9 cellular contexts compared by ENCODE assay signal in the genomic region with DNA sequence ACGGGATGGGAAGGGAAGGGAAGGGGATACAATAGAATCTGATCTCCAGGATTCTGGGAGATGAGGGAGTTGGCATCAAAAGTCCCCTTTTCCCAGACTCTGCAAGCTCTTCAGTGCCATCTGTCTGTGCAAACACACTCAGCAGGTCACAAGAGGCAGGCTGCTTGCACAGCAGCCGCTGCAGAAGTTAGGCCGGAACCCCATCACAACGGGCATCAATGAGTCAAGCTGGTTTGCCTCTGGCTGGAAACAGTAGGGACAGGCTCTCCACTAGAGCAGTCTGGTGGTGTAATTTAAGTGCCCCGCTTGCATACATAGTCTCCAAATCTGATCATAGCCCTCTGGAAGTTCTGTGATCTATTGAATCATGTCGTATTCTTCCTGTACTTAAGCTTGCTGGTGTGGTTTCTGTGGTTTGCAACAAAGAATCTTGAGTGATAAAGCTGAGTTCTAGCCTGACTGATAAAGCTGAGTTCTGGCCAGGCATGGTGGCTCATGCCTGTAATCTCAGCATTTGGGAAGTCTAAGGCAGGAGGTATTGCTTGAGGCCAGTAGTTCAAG. TPM values are rescaled to one million over a fixed set of nuclear protein-coding genes. Genes with fewer than 3 reads are reported as not detected.
A peak's percentile ranks its signal among the peaks of the same experiment; 100 is the strongest.
DNase-seq lines count a peak whose midpoint lies in the region; ATAC-seq and TF ChIP-seq lines count a peak whose summit lies in the region.
"Had no signal": no experiment of that assay in that cellular context is flagged by ENCODE, and none has a peak within 500 bp of the region (broad histone marks: within the 10 kb centered on the region; RNA-seq: fewer than 3 reads in every experiment).

No MANE protein-coding gene starts in this region.

- ATAC-seq in stimulated activated naive B cell treated with anti-CD40 and anti-IgM and Interleukin-4, amounts not matched to agents 10 μg/mL and 1 μg/mL and 100 μg/mL, for 72 hours (replicated peaks) = peak; percentile 62 to 76

- no peaks in the 10 kb centered on the region for H3K36me3 ChIP-seq in esophagus muscularis mucosa

- TF ChIP-seq CTCF in AG10803 (conservative IDR thresholded peaks at IDR 0.05; ENCODE audit: low read length) = peak; percentile 46
- TF ChIP-seq CTCF in esophagus muscularis mucosa (IDR thresholded peaks at IDR 0.05) = no peak

- H3K4me3 ChIP-seq in AG10803 (ENCODE audit: low read length) (no peak overlapping the region), esophagus muscularis mucosa (no peak overlapping the region)

- TF ChIP-seq EP300 in esophagus muscularis mucosa (IDR thresholded peaks at IDR 0.05) = no peak

- peak overlapping the region; percentile 82 for H3K27ac Mint-ChIP-seq in activated T-helper 2 cell treated with anti-CD3 and anti-CD28 coated beads, Interferon-gamma antibody, Interleukin-2, Interleukin-4, amounts not matched to agents 10 μg/mL and 5 μg/mL and 100 μg/mL, durations not matched to agents 14 hours and 24 hours and 36 hours
- H3K27ac Mint-ChIP-seq in stimulated activated naive B cell treated with anti-CD40 and anti-IgM and Interleukin-4, amounts not matched to agents 10 μg/mL and 1 μg/mL and 100 μg/mL, for 72 hours = no peak overlapping the region
- H3K27ac Mint-ChIP-seq: memory B cell had no signal

- 39% methylated on average over 6 of the region's 6 CpGs for WGBS in esophagus muscularis mucosa

- H3K36me3 Mint-ChIP-seq in activated T-helper 2 cell treated with anti-CD3 and anti-CD28 coated beads, Interferon-gamma antibody, Interleukin-2, Interleukin-4, amounts not matched to agents 10 μg/mL and 5 μg/mL and 100 μg/mL, durations not matched to agents 14 hours and 24 hours and 36 hours (ENCODE audit: low read depth) = peaks cover 14% of the 10 kb centered on the region
- peaks cover 0 to 4% of the 10 kb centered on the region in 2 donors for H3K36me3 Mint-ChIP-seq in stimulated activated naive B cell treated with anti-CD40 and anti-IgM and Interleukin-4, amounts not matched to agents 10 μg/mL and 1 μg/mL and 100 μg/mL, for 72 hours

- H3K27ac ChIP-seq in esophagus muscularis mucosa (replicated peaks in 1 of 4) = no peak overlapping the region

- intact Hi-C loops in activated T-helper 2 cell treated with anti-CD3 and anti-CD28 coated beads, Interferon-gamma antibody, Interleukin-2, Interleukin-4, amounts not matched to agents 10 μg/mL and 5 μg/mL and 100 μg/mL, durations not matched to agents 14 hours and 24 hours and 36 hours (cut with micrococcal nuclease) = loop anchor here (1.0 to 10.0 kb wide), 5 partner anchors 68 to 575 kb away; no protein-coding TSS in a partner anchor
- intact Hi-C loops in esophagus muscularis mucosa (cut with DNase I) = loop anchor here (5.0 kb wide), 1 partner anchor 283 kb away; no protein-coding TSS in a partner anchor

- H3K9me3 ChIP-seq in esophagus muscularis mucosa = peaks cover 0 to 7% (median 0%) of the 10 kb centered on the region in 4 donors

- peaks cover 46% of the 10 kb centered on the region for H3K4me1 Mint-ChIP-seq in activated T-helper 2 cell treated with anti-CD3 and anti-CD28 coated beads, Interferon-gamma antibody, Interleukin-2, Interleukin-4, amounts not matched to agents 10 μg/mL and 5 μg/mL and 100 μg/mL, durations not matched to agents 14 hours and 24 hours and 36 hours (ENCODE audit: low read depth)
- peaks cover 26 to 43% of the 10 kb centered on the region in 2 donors for H3K4me1 Mint-ChIP-seq in stimulated activated naive B cell treated with anti-CD40 and anti-IgM and Interleukin-4, amounts not matched to agents 10 μg/mL and 1 μg/mL and 100 μg/mL, for 72 hours

- no peaks in the 10 kb centered on the region for H3K27me3 Mint-ChIP-seq in activated T-helper 2 cell treated with anti-CD3 and anti-CD28 coated beads, Interferon-gamma antibody, Interleukin-2, Interleukin-4, amounts not matched to agents 10 μg/mL and 5 μg/mL and 100 μg/mL, durations not matched to agents 14 hours and 24 hours and 36 hours (ENCODE audit: low read depth)
- no peaks in the 10 kb centered on the region for H3K27me3 Mint-ChIP-seq in stimulated activated naive B cell treated with anti-CD40 and anti-IgM and Interleukin-4, amounts not matched to agents 10 μg/mL and 1 μg/mL and 100 μg/mL, for 72 hours

- TF ChIP-seq POLR2A in esophagus muscularis mucosa (IDR thresholded peaks at IDR 0.05; ENCODE audit: low read depth) = no peak

- peak; percentile 92 for DNase-seq in AG10803 (ENCODE audit: low read depth)
- DNase-seq in HK-2 (ENCODE audit: unreplicated experiment) = peak; percentile 20
- peak; percentile 85 to 90 for DNase-seq in SHP77 (lab: John Stamatoyannopoulos, UW)
- peak; percentile 67 for DNase-seq in activated T-helper 2 cell treated with anti-CD3 and anti-CD28 coated beads, Interferon-gamma antibody, Interleukin-2, Interleukin-4, amounts not matched to agents 10 μg/mL and 5 μg/mL and 100 μg/mL, durations not matched to agents 14 hours and 24 hours and 36 hours (ENCODE audit: low spot score)
- DNase-seq in kidney tubule cell (ENCODE audit: low spot score) = peak; percentile 52
- peak; percentile 32 for DNase-seq in stimulated activated naive B cell treated with anti-CD40 and anti-IgM and Interleukin-4, amounts not matched to agents 10 μg/mL and 1 μg/mL and 100 μg/mL, for 72 hours
- DNase-seq in NCI-H82 (lab: John Stamatoyannopoulos, UW) = no peak
- no peak for DNase-seq in esophagus muscularis mucosa (ENCODE audit: extremely low spot score)

- peak overlapping the region; percentile 39 for H3K4me3 Mint-ChIP-seq in activated T-helper 2 cell treated with anti-CD3 and anti-CD28 coated beads, Interferon-gamma antibody, Interleukin-2, Interleukin-4, amounts not matched to agents 10 μg/mL and 5 μg/mL and 100 μg/mL, durations not matched to agents 14 hours and 24 hours and 36 hours (ENCODE audit: low read depth)
- H3K4me3 Mint-ChIP-seq in stimulated activated naive B cell treated with anti-CD40 and anti-IgM and Interleukin-4, amounts not matched to agents 10 μg/mL and 1 μg/mL and 100 μg/mL, for 72 hours = no peak overlapping the region
- H3K4me3 Mint-ChIP-seq: memory B cell had no signal

- H3K27me3 ChIP-seq in esophagus muscularis mucosa = no peaks in the 10 kb centered on the region

- no peaks in the 10 kb centered on the region for H3K4me1 ChIP-seq in esophagus muscularis mucosa

- H3K9me3 Mint-ChIP-seq in activated T-helper 2 cell treated with anti-CD3 and anti-CD28 coated beads, Interferon-gamma antibody, Interleukin-2, Interleukin-4, amounts not matched to agents 10 μg/mL and 5 μg/mL and 100 μg/mL, durations not matched to agents 14 hours and 24 hours and 36 hours = peaks cover 14% of the 10 kb centered on the region
- peaks cover 0 to 4% of the 10 kb centered on the region in 2 donors for H3K9me3 Mint-ChIP-seq in stimulated activated naive B cell treated with anti-CD40 and anti-IgM and Interleukin-4, amounts not matched to agents 10 μg/mL and 1 μg/mL and 100 μg/mL, for 72 hours

RNA-seq across cellular contexts. Expression of a gene that starts 33.7 kb away (rescaled TPM):
- 13.5 and 17.3 TPM in 2 replicates for total RNA-seq in activated T-helper 2 cell treated with anti-CD3 and anti-CD28 coated beads, Interferon-gamma antibody, Interleukin-2, Interleukin-4, amounts not matched to agents 10 μg/mL and 5 μg/mL and 100 μg/mL, durations not matched to agents 14 hours and 24 hours and 36 hours
- 1 to 10 TPM; 2.5 to 7.1 (median 3.7) TPM for total RNA-seq in esophagus muscularis mucosa

Comparison
In these comparisons a context has a peak if more than half of its experiments do, and no peak if none do; other contexts are left out.
1. DNase-seq: peak in AG10803 (single experiment), HK-2 (single experiment), SHP77 (2 of 2), activated T-helper 2 cell treated with anti-CD3 and anti-CD28 coated beads, Interferon-gamma antibody, Interleukin-2, Interleukin-4, amounts not matched to agents 10 μg/mL and 5 μg/mL and 100 μg/mL, durations not matched to agents 14 hours and 24 hours and 36 hours (single experiment), kidney tubule cell (single experiment) and stimulated activated naive B cell treated with anti-CD40 and anti-IgM and Interleukin-4, amounts not matched to agents 10 μg/mL and 1 μg/mL and 100 μg/mL, for 72 hours (single experiment); none in NCI-H82 (single experiment) and esophagus muscularis mucosa (single experiment).